1 cellular context compared by ENCODE assay signal in the genomic region with DNA sequence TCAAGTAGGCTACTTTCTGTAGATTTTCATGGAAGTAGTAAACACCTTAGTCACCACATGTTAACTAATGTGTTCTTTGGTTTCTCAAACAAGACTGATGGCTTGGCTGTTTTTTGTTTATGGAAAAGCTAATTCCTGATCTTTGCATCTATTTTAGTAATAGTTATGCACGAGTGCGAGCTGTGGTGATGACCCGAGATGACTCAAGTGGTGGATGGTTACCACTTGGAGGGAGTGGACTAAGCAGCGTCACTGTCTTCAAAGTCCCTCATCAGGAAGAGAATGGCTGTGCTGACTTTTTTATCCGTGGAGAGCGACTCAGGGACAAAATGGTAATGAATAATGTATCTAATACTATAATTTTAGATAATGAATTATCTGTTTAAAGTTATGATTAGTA.
TF ChIP-seq lines count a peak whose summit lies in the region.

No MANE protein-coding gene starts in this region.

TF ChIP-seq in K562, 482 proteins besides CTCF, POLR2A, EP300 and RAD21:
- TF ChIP-seq ZNF3 (CRISPR knock-in tag; IDR thresholded peaks at IDR 0.05): no peak
- no peak for TF ChIP-seq ZC3H11A (IDR thresholded peaks at IDR 0.05; ENCODE audit: low read depth, low read length)
- TF ChIP-seq, protein P1, sequence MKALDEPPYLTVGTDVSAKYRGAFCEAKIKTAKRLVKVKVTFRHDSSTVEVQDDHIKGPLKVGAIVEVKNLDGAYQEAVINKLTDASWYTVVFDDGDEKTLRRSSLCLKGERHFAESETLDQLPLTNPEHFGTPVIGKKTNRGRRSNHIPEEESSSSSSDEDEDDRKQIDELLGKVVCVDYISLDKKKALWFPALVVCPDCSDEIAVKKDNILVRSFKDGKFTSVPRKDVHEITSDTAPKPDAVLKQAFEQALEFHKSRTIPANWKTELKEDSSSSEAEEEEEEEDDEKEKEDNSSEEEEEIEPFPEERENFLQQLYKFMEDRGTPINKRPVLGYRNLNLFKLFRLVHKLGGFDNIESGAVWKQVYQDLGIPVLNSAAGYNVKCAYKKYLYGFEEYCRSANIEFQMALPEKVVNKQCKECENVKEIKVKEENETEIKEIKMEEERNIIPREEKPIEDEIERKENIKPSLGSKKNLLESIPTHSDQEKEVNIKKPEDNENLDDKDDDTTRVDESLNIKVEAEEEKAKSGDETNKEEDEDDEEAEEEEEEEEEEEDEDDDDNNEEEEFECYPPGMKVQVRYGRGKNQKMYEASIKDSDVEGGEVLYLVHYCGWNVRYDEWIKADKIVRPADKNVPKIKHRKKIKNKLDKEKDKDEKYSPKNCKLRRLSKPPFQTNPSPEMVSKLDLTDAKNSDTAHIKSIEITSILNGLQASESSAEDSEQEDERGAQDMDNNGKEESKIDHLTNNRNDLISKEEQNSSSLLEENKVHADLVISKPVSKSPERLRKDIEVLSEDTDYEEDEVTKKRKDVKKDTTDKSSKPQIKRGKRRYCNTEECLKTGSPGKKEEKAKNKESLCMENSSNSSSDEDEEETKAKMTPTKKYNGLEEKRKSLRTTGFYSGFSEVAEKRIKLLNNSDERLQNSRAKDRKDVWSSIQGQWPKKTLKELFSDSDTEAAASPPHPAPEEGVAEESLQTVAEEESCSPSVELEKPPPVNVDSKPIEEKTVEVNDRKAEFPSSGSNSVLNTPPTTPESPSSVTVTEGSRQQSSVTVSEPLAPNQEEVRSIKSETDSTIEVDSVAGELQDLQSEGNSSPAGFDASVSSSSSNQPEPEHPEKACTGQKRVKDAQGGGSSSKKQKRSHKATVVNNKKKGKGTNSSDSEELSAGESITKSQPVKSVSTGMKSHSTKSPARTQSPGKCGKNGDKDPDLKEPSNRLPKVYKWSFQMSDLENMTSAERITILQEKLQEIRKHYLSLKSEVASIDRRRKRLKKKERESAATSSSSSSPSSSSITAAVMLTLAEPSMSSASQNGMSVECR (CRISPR knock-in tag; IDR thresholded peaks at IDR 0.05): no peak
- no peak for TF ChIP-seq SETDB1 (IDR thresholded peaks at IDR 0.05; ENCODE audit: low read length)
- TF ChIP-seq, protein P2, sequence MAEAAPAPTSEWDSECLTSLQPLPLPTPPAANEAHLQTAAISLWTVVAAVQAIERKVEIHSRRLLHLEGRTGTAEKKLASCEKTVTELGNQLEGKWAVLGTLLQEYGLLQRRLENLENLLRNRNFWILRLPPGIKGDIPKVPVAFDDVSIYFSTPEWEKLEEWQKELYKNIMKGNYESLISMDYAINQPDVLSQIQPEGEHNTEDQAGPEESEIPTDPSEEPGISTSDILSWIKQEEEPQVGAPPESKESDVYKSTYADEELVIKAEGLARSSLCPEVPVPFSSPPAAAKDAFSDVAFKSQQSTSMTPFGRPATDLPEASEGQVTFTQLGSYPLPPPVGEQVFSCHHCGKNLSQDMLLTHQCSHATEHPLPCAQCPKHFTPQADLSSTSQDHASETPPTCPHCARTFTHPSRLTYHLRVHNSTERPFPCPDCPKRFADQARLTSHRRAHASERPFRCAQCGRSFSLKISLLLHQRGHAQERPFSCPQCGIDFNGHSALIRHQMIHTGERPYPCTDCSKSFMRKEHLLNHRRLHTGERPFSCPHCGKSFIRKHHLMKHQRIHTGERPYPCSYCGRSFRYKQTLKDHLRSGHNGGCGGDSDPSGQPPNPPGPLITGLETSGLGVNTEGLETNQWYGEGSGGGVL (CRISPR knock-in tag; IDR thresholded peaks at IDR 0.05): no peak
TF ChIP-seq in K562: peak in this region for 0.
